1 cellular context compared by ENCODE assay signal in the genomic region with DNA sequence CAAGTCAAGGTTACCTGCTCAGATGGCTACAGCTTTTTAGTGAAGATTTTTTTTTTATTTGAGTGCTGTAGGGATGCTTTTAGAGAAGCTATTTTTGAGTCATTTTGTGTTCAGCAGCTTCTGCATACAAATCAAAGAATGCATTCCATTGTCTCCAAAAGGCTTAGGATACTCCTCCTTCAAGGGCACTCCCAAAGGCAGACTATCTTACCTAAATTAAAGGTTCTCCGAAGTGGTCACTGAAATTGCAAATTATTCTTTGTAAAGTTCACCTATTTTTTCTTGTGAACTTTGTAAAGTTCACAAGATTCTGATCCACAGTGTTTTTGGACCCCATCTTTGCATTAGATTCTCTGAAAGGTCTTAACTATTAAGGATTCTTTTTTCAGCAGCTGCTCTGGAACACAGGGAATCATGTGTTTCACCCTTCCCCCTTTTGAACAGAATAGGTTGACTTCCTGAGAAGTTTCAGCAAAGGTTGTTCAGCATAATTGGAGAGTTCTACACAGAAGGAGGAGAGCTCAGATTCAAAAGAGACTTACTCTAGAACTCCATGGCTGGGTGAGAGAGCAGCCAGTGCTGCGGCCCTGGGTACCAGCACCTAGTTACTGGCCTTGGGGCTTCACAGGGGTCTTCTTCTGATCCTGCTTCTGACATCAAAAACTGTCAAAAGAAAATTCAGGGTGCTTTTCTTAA.
TF ChIP-seq lines count a peak whose summit lies in the region.

No MANE protein-coding gene starts in this region.

TF ChIP-seq in H1, 55 proteins besides CTCF, POLR2A, EP300 and RAD21:
- TF ChIP-seq RXRA (IDR thresholded peaks at IDR 0.05; ENCODE audit: insufficient read depth, low read depth, low read length) (no peak), SP4 (IDR thresholded peaks at IDR 0.05; ENCODE audit: low read length) (no peak), CHD2 (IDR thresholded peaks at IDR 0.05; ENCODE audit: low read length) (no peak), SP1 (IDR thresholded peaks at IDR 0.05; ENCODE audit: low read depth, low read length) (no peak), CEBPB (IDR thresholded peaks at IDR 0.05; ENCODE audit: low read depth, low read length) (no peak), CBX5 (IDR thresholded peaks at IDR 0.05; ENCODE audit: low read depth, low read length) (no peak), POU5F1 (IDR thresholded peaks at IDR 0.05; ENCODE audit: low read depth, low read length) (no peak), CHD1 (IDR thresholded peaks at IDR 0.05; ENCODE audit: low read depth, low read length) (no peak), CBX8 (IDR thresholded peaks at IDR 0.05; ENCODE audit: borderline replicate concordance, low read depth, low read length) (no peak), JUN (IDR thresholded peaks at IDR 0.05; ENCODE audit: low read depth, low read length) (no peak)
